ENCODE assay signal across 11 cellular contexts in the genomic region with DNA sequence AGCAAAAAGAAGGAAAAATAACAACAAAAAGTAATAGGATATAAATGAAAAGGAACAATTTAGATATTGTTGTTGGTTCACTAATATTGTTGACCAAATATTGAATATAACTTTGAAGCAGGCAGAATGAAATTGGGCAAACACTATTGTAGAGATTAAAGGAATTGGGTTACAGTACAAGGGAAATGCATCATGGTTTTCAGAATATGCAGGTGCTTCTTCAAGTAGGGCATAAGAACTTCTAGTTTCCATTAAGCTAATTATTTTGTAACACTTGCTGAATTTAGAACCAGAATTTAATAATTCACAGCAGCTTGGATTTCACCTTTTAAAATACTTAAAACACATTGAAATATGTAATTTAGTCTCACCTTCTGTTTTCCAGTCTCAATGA. TPM values are rescaled to one million over a fixed set of nuclear protein-coding genes. Genes with fewer than 3 reads are reported as not detected.
DNase-seq lines count a peak whose midpoint lies in the region; ATAC-seq and TF ChIP-seq lines count a peak whose summit lies in the region.
"Had no signal": no experiment of that assay in that cellular context is flagged by ENCODE, and none has a peak within 500 bp of the region (broad histone marks: within the 10 kb centered on the region; RNA-seq: fewer than 3 reads in every experiment).

No MANE protein-coding gene starts in this region.

- H3K36me3 ChIP-seq in Loucy (ENCODE audit: insufficient read depth, low read length), result peaks cover 4% of the 10 kb centered on the region; the same call in 1 of the 2 replicates
- no peaks in the 10 kb centered on the region for H3K36me3 ChIP-seq in osteoblast (ENCODE audit: insufficient read depth, low read length)

- H3K9me2 ChIP-seq in Loucy (replicated peaks; ENCODE audit: low read depth, low read length), result no peaks in the 10 kb centered on the region

- ATAC-seq in HG03108 (IDR thresholded peaks at IDR 0.05; ENCODE audit: unreplicated experiment), result no peak
- ATAC-seq in GM21576 (IDR thresholded peaks at IDR 0.05; ENCODE audit: unreplicated experiment), result no peak

- H3K4me1 ChIP-seq in Loucy (ENCODE audit: insufficient read depth, low read length, poor library complexity, severe bottlenecking), result peaks cover 25% of the 10 kb centered on the region
- H3K4me1 ChIP-seq in osteoblast (ENCODE audit: insufficient read depth, low read length), result peaks cover 9% of the 10 kb centered on the region

- H3F3A ChIP-seq in Loucy (ENCODE audit: low read depth), result 0 out of 2 replicates have a peak, but pooled peaks cover 7% of the 10 kb centered on the region

- TF ChIP-seq CTCF in Loucy (conservative IDR thresholded peaks at IDR 0.05; ENCODE audit: low read length) (no peak), VCaP (conservative IDR thresholded peaks at IDR 0.05) (no peak), osteoblast (IDR thresholded peaks at IDR 0.05; ENCODE audit: extremely low read depth, low read depth, low read length) (no peak)

- H4K20me1 ChIP-seq in Loucy (ENCODE audit: insufficient read depth, low read length, poor library complexity, severe bottlenecking) (no peaks in the 10 kb centered on the region), osteoblast (ENCODE audit: insufficient read depth, low read length) (no peaks in the 10 kb centered on the region)
- H4K20me1 ChIP-seq: BLaER1 had no signal

- peak overlapping the region; percentile 88 for H3K27ac ChIP-seq in VCaP
- no peak overlapping the region for H3K27ac ChIP-seq in osteoblast (ENCODE audit: low read depth, low read length)

- peak overlapping the region; percentile 23; the same call in 1 of the 2 replicates for H2AFZ ChIP-seq in Loucy (ENCODE audit: low read length)
- no peak overlapping the region for H2AFZ ChIP-seq in osteoblast (ENCODE audit: low read length)

- H3K4me3 ChIP-seq in Loucy (ENCODE audit: low read length, poor library complexity, severe bottlenecking) (peak overlapping the region; percentile 47), osteoblast (ENCODE audit: insufficient read depth, low read length) (no peak overlapping the region)
- H3K4me3 ChIP-seq: BLaER1, HAP-1 had no signal

- H3K9ac ChIP-seq in Loucy (ENCODE audit: low read depth, low read length, poor library complexity, severe bottlenecking), result peak overlapping the region; percentile 53
- H3K9ac ChIP-seq: BLaER1 had no signal

- no peaks in the 10 kb centered on the region for H3K9me3 ChIP-seq in Loucy (ENCODE audit: insufficient read depth, low read depth, low read length)
- no peaks in the 10 kb centered on the region for H3K9me3 ChIP-seq in osteoblast (ENCODE audit: low read depth, low read length)
- H3K9me3 ChIP-seq: HAP-1 had no signal

- H3K79me2 ChIP-seq in Loucy (ENCODE audit: insufficient read depth, low read length) (peaks cover 19% of the 10 kb centered on the region; the same call in 1 of the 2 replicates), osteoblast (ENCODE audit: insufficient read depth, low read length) (peaks cover 5% of the 10 kb centered on the region)

- H3K27me3 ChIP-seq in Loucy (ENCODE audit: insufficient read depth, low read length, poor library complexity, severe bottlenecking) (no peaks in the 10 kb centered on the region), osteoblast (ENCODE audit: insufficient read depth, low read length) (no peaks in the 10 kb centered on the region)
- H3K27me3 ChIP-seq: BLaER1 had no signal

- H3K4me2 ChIP-seq in Loucy (ENCODE audit: low read depth, low read length, poor library complexity, severe bottlenecking), result peak overlapping the region; percentile 53
- peak overlapping the region; percentile 79 for H3K4me2 ChIP-seq in osteoblast (ENCODE audit: insufficient read depth, low read length)
- H3K4me2 ChIP-seq: BLaER1 had no signal

- DNase-seq in DMS 273 treated with DMSO at 0.1 percent for 48 hours (lab: John Stamatoyannopoulos, UW) (peak; percentile 33), osteoblast (ENCODE audit: insufficient read length, low spot score, missing footprints) (no peak), retina (no peak), GOT3 (lab: John Stamatoyannopoulos, UW) (no peak)
- DNase-seq: left cardiac atrium had no signal

RNA-seq across cellular contexts. Expression of a gene that starts 36.5 kb away (rescaled TPM):
- total RNA-seq in osteoblast, result 15.9 and 16.6 TPM in 2 replicates

RNA-seq across cellular contexts. Expression of a gene that starts 41.4 kb away (rescaled TPM):
- total RNA-seq in osteoblast, result 16.2 and 17.0 TPM in 2 replicates
